In genomic region chr20:41531876-41532275, GRCh38 we compare ENCODE assay signal across 1 cellular context.
TF ChIP-seq lines count a peak whose summit lies in the region.

No MANE protein-coding gene starts in this region.

TF ChIP-seq in IMR-90, 13 proteins besides CTCF, POLR2A, EP300 and RAD21 (continued from another document):
- TF ChIP-seq ELK1 (IDR thresholded peaks at IDR 0.05; ENCODE audit: borderline replicate concordance, low read depth, low read length) = no peak
- no peak for TF ChIP-seq MAFK (IDR thresholded peaks at IDR 0.05; ENCODE audit: low read depth, low read length)
- TF ChIP-seq SMC3 (IDR thresholded peaks at IDR 0.05; ENCODE audit: low read depth, low read length) = no peak
